In the genomic region with DNA sequence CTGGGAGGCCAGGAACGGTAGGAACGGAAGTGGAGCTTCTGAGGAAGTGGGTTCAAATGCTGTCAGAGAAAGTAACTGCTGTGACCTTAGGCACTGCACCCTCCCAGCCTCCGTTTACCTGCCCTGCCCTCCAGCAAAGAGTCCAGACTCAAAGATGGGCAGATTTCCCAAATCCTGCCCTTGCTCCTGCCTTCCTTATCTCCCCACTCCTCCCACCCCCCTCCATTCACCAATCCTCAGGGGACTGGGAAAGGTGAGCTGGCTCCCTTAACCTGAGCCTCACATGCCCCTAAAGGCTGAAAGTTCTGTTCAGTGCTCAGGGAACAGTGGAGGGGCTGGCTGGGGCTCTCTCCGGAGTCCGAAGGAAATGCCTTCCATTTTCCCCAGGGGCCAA, we compare ENCODE assay signal across 11 cellular contexts.
DNase-seq lines count a peak whose midpoint lies in the region; FAIRE-seq and TF ChIP-seq lines count a peak whose summit lies in the region.
"Had no signal": no experiment of that assay in that cellular context is flagged by ENCODE, and none has a peak within 500 bp of the region (broad histone marks: within the 10 kb centered on the region; RNA-seq: fewer than 3 reads in every experiment).

No MANE protein-coding gene starts in this region.

- peaks cover 6 to 23% of the 10 kb centered on the region in 2 experiments for H3K36me3 ChIP-seq in keratinocyte (ENCODE audit: control insufficient read depth in 2 of 2, extremely low read depth in 1 of 2, insufficient read depth in 2 of 2, low read length in 2 of 2)
- no peaks in the 10 kb centered on the region for H3K36me3 ChIP-seq in tibial artery
- H3K36me3 ChIP-seq in A673 (ENCODE audit: insufficient read depth, low read length, poor library complexity, severe bottlenecking), result no peaks in the 10 kb centered on the region
- H3K36me3 ChIP-seq: uterus had no signal

- H2AFZ ChIP-seq in keratinocyte (ENCODE audit: control insufficient read depth, low read length), result no peak overlapping the region

- no peaks in the 10 kb centered on the region for H3K27me3 Mint-ChIP-seq in activated naive CD4-positive, alpha-beta T cell treated with anti-CD3 and anti-CD28 coated beads for 36 hours (ENCODE audit: low read depth)
- peaks cover 3% of the 10 kb centered on the region for H3K27me3 Mint-ChIP-seq in activated T-helper 1 cell treated with anti-CD3 and anti-CD28 coated beads, Interleukin-12 subunit alpha, Interleukin-12 subunit beta, Interleukin-2, Interleukin-4 antibody, amounts not matched to agents 30 ng/mL and 10 ng/mL and 1 ng/mL, durations not matched to agents 14 hours and 24 hours and 36 hours (ENCODE audit: insufficient read depth)

- H3K4me3 ChIP-seq in keratinocyte (ENCODE audit: control insufficient read depth in 2 of 3, extremely low read depth in 1 of 3, insufficient read depth in 2 of 3, low read depth in 1 of 3, low read length in 3 of 3) (peak overlapping the region in 1 of 3 experiments; percentile 32), tibial artery (peak overlapping the region; percentile 53 to 58), A673 (ENCODE audit: low read depth, low read length, poor library complexity, severe bottlenecking) (no peak overlapping the region)

- no peaks in the 10 kb centered on the region for H3K9me3 Mint-ChIP-seq in activated naive CD4-positive, alpha-beta T cell treated with anti-CD3 and anti-CD28 coated beads for 36 hours
- H3K9me3 Mint-ChIP-seq in activated T-helper 1 cell treated with anti-CD3 and anti-CD28 coated beads, Interleukin-12 subunit alpha, Interleukin-12 subunit beta, Interleukin-2, Interleukin-4 antibody, amounts not matched to agents 30 ng/mL and 10 ng/mL and 1 ng/mL, durations not matched to agents 14 hours and 24 hours and 36 hours, result no peaks in the 10 kb centered on the region

- no peak for TF ChIP-seq CTCF in keratinocyte (optimal IDR thresholded peaks at IDR 0.05 in 1 of 3, IDR thresholded peaks at IDR 0.05 in 1 of 3, conservative IDR thresholded peaks at IDR 0.05 in 1 of 3; ENCODE audit: extremely low read depth in 1 of 3, insufficient read depth in 2 of 3, low read length in 3 of 3)
- TF ChIP-seq CTCF in tibial artery (IDR thresholded peaks at IDR 0.05), result no peak
- no peak for TF ChIP-seq CTCF in A673 (conservative IDR thresholded peaks at IDR 0.05; ENCODE audit: low read depth, low read length)

- no peak overlapping the region for H3K9ac ChIP-seq in keratinocyte (ENCODE audit: control insufficient read depth, extremely low read depth, insufficient read depth, low read length)

- DNase-seq in activated naive CD4-positive, alpha-beta T cell treated with anti-CD3 and anti-CD28 coated beads for 36 hours, result no peak
- DNase-seq in activated naive CD4-positive, alpha-beta T cell (lab: John Stamatoyannopoulos, UW), result no peak
- DNase-seq in activated T-helper 1 cell treated with anti-CD3 and anti-CD28 coated beads, Interleukin-12 subunit alpha, Interleukin-12 subunit beta, Interleukin-2, Interleukin-4 antibody, amounts not matched to agents 30 ng/mL and 10 ng/mL and 1 ng/mL, durations not matched to agents 14 hours and 24 hours and 36 hours (ENCODE audit: low spot score), result no peak
- no peak for DNase-seq in keratinocyte (ENCODE audit: low read depth, low spot score)
- no peak for DNase-seq in tibial artery
- DNase-seq in A673 (ENCODE audit: low spot score), result no peak
- DNase-seq in NCI-H526 (lab: John Stamatoyannopoulos, UW), result no peak
- no peak for DNase-seq in middle frontal gyrus (ENCODE audit: extremely low spot score, low spot score)
- DNase-seq: NCI-H1048, PC-3, uterus had no signal

- no peaks in the 10 kb centered on the region for H3K36me3 Mint-ChIP-seq in activated naive CD4-positive, alpha-beta T cell treated with anti-CD3 and anti-CD28 coated beads for 36 hours (ENCODE audit: low read depth)
- H3K36me3 Mint-ChIP-seq in activated T-helper 1 cell treated with anti-CD3 and anti-CD28 coated beads, Interleukin-12 subunit alpha, Interleukin-12 subunit beta, Interleukin-2, Interleukin-4 antibody, amounts not matched to agents 30 ng/mL and 10 ng/mL and 1 ng/mL, durations not matched to agents 14 hours and 24 hours and 36 hours (ENCODE audit: low read depth), result no peaks in the 10 kb centered on the region

- peak overlapping the region; percentile 76 for H3K4me3 Mint-ChIP-seq in activated naive CD4-positive, alpha-beta T cell treated with anti-CD3 and anti-CD28 coated beads for 36 hours
- peak overlapping the region; percentile 92 for H3K4me3 Mint-ChIP-seq in activated T-helper 1 cell treated with anti-CD3 and anti-CD28 coated beads, Interleukin-12 subunit alpha, Interleukin-12 subunit beta, Interleukin-2, Interleukin-4 antibody, amounts not matched to agents 30 ng/mL and 10 ng/mL and 1 ng/mL, durations not matched to agents 14 hours and 24 hours and 36 hours

- peaks cover 5% of the 10 kb centered on the region for H3K9me1 ChIP-seq in keratinocyte (ENCODE audit: control insufficient read depth, extremely low read depth, insufficient read depth, low read length)

- no peak overlapping the region for H3K27ac Mint-ChIP-seq in activated naive CD4-positive, alpha-beta T cell treated with anti-CD3 and anti-CD28 coated beads for 36 hours
- peak overlapping the region; percentile 71 for H3K27ac Mint-ChIP-seq in activated T-helper 1 cell treated with anti-CD3 and anti-CD28 coated beads, Interleukin-12 subunit alpha, Interleukin-12 subunit beta, Interleukin-2, Interleukin-4 antibody, amounts not matched to agents 30 ng/mL and 10 ng/mL and 1 ng/mL, durations not matched to agents 14 hours and 24 hours and 36 hours

- no peaks in the 10 kb centered on the region for H3K27me3 ChIP-seq in keratinocyte (ENCODE audit: control insufficient read depth, extremely low read depth, insufficient read depth, low read length)
- no peaks in the 10 kb centered on the region for H3K27me3 ChIP-seq in tibial artery
- no peaks in the 10 kb centered on the region for H3K27me3 ChIP-seq in A673 (replicated peaks; ENCODE audit: insufficient read depth, low read depth, low read length, poor library complexity)
- H3K27me3 ChIP-seq: uterus had no signal

- peaks cover 55% of the 10 kb centered on the region for H3K79me2 ChIP-seq in keratinocyte (ENCODE audit: control insufficient read depth, insufficient read depth, low read length)

- H3K27ac ChIP-seq in keratinocyte (ENCODE audit: control insufficient read depth, insufficient read depth, low read length) (peak overlapping the region; percentile 17), tibial artery (peak overlapping the region; percentile 51 to 84), A673 (ENCODE audit: low read depth, low read length, poor library complexity, severe bottlenecking) (no peak overlapping the region)

- intact Hi-C loops in activated naive CD4-positive, alpha-beta T cell treated with anti-CD3 and anti-CD28 coated beads for 36 hours (cut with micrococcal nuclease), result loop anchor here (10.0 kb wide), 1 partner anchor 641 kb away; a partner anchor contains a TSS
- intact Hi-C loops in activated T-helper 1 cell treated with anti-CD3 and anti-CD28 coated beads, Interleukin-12 subunit alpha, Interleukin-12 subunit beta, Interleukin-2, Interleukin-4 antibody, amounts not matched to agents 30 ng/mL and 10 ng/mL and 1 ng/mL, durations not matched to agents 14 hours and 24 hours and 36 hours (cut with micrococcal nuclease), result loop anchor here (5.0 to 10.0 kb wide), 2 partner anchors 192 to 499 kb away; a partner anchor contains a TSS
- intact Hi-C loops in tibial artery (cut with DNase I; ENCODE audit: low total_unique reads) (no loop called here), A673 (cut with micrococcal nuclease; ENCODE audit: unreplicated experiment) (no loop called here)

- H4K20me1 ChIP-seq in keratinocyte (ENCODE audit: control insufficient read depth, extremely low read depth, insufficient read depth, low read length), result peaks cover 2% of the 10 kb centered on the region

- peak overlapping the region; percentile 58 for H3K4me2 ChIP-seq in keratinocyte (ENCODE audit: control insufficient read depth, extremely low read depth, insufficient read depth, low read depth, low read length)

- dilution Hi-C loops in keratinocyte (cut with MboI; ENCODE audit: extremely low pct_ligation_motif_present, low sequenced_read_pairs), result no loop called here

- H3K4me1 ChIP-seq in keratinocyte (ENCODE audit: control insufficient read depth, extremely low read depth, insufficient read depth, low read length) (peaks cover 59% of the 10 kb centered on the region), tibial artery (peaks cover 6 to 55% (median 49%) of the 10 kb centered on the region in 4 donors), A673 (ENCODE audit: insufficient read depth, low read length, poor library complexity, severe bottlenecking) (peaks cover 31% of the 10 kb centered on the region)
- H3K4me1 ChIP-seq: uterus had no signal

- H3K9me3 ChIP-seq in keratinocyte (ENCODE audit: control insufficient read depth, low read depth, low read length) (no peaks in the 10 kb centered on the region), tibial artery (no peaks in the 10 kb centered on the region), A673 (ENCODE audit: low read depth, low read length, poor library complexity, severe bottlenecking) (no peaks in the 10 kb centered on the region)
- H3K9me3 ChIP-seq: uterus had no signal

- POLR2A ChIA-PET in A673 (lab: Charles Lee; ENCODE audit: low non-redundant PET), result no interaction called here

- H3K4me1 Mint-ChIP-seq in activated naive CD4-positive, alpha-beta T cell treated with anti-CD3 and anti-CD28 coated beads for 36 hours (ENCODE audit: low read depth), result peaks cover 24% of the 10 kb centered on the region
- H3K4me1 Mint-ChIP-seq in activated T-helper 1 cell treated with anti-CD3 and anti-CD28 coated beads, Interleukin-12 subunit alpha, Interleukin-12 subunit beta, Interleukin-2, Interleukin-4 antibody, amounts not matched to agents 30 ng/mL and 10 ng/mL and 1 ng/mL, durations not matched to agents 14 hours and 24 hours and 36 hours (ENCODE audit: low read depth), result peaks cover 35% of the 10 kb centered on the region

- FAIRE-seq in keratinocyte (lab: Jason Lieb, UNC), result no peak

- BruUV-seq in A673 (replicated peaks; lab: Mats Ljungman, UMichigan), result no TSS peak

- CTCF ChIA-PET in activated naive CD4-positive, alpha-beta T cell treated with anti-CD3 and anti-CD28 coated beads for 36 hours (lab: Charles Lee), result interaction anchor here (0.8 to 1.5 kb wide), 2 partner anchors 15 to 192 kb away, joined by 3 to 5 read pairs; no protein-coding TSS in a partner anchor
- CTCF ChIA-PET in A673 (lab: Charles Lee), result no interaction called here

Comparison
In these comparisons a context has a peak if more than half of its experiments do, and no peak if none do; other contexts are left out.
1. intact Hi-C loops: an anchor here in activated naive CD4-positive, alpha-beta T cell treated with anti-CD3 and anti-CD28 coated beads for 36 hours (10.0 kb wide) and activated T-helper 1 cell treated with anti-CD3 and anti-CD28 coated beads, Interleukin-12 subunit alpha, Interleukin-12 subunit beta, Interleukin-2, Interleukin-4 antibody, amounts not matched to agents 30 ng/mL and 10 ng/mL and 1 ng/mL, durations not matched to agents 14 hours and 24 hours and 36 hours (5.0 to 10.0 kb wide); none called in tibial artery and A673.